In the genomic region with DNA sequence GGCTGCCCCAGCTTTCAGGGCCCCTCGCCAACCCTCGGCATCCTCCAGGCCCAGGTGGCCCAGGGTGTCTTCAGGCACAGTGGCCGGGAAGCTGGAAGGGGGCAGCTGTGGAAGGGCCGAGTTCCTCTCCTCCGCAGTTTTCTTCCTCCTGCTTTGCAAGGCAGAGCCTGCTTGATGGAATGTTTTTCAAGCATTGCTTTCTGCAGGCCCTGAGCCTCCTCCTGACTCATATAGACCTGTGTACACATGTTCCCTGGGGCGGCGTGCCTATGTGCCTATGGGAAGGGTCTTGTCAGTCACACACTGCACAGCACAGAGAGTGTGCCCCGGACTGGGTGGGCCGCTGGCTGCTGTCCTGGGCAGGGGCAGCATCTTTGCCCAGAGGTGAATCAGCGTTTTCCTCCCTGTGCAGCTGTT, we compare ENCODE assay signal across 33 cellular contexts.
DNase-seq lines count a peak whose midpoint lies in the region; ATAC-seq and TF ChIP-seq lines count a peak whose summit lies in the region.
"Had no signal": no experiment of that assay in that cellular context is flagged by ENCODE, and none has a peak within 500 bp of the region (broad histone marks: within the 10 kb centered on the region; RNA-seq: fewer than 3 reads in every experiment).

No MANE protein-coding gene starts in this region.

- no peak overlapping the region for H3K27ac Mint-ChIP-seq in osteocyte (ENCODE audit: unreplicated experiment)
- H3K27ac Mint-ChIP-seq: activated CD4-positive, alpha-beta memory T cell treated with anti-CD3 and anti-CD28 coated beads, Interleukin-2, amount 10 ng/mL, durations not matched to agents 7 days and 5 days; activated T-helper 2 cell treated with anti-CD3 and anti-CD28 coated beads, Interferon-gamma antibody, Interleukin-2, Interleukin-4, amounts not matched to agents 10 μg/mL and 5 μg/mL and 100 μg/mL, durations not matched to agents 14 hours and 24 hours and 36 hours; B cell; brain; CD8-positive, alpha-beta T cell; immature natural killer cell had no signal

- H3K4me3 ChIP-seq in left ventricle myocardium inferior (no peak overlapping the region), vagina (no peak overlapping the region)
- H3K4me3 ChIP-seq: dorsolateral prefrontal cortex, left lung, PC-9, thoracic aorta, uterus had no signal

- TF ChIP-seq POLR2A in vagina (IDR thresholded peaks at IDR 0.05) = no peak

- H3K27me3 ChIP-seq in left ventricle myocardium inferior (ENCODE audit: low read depth) (no peaks in the 10 kb centered on the region), foreskin keratinocyte (no peaks in the 10 kb centered on the region), vagina (no peaks in the 10 kb centered on the region)
- H3K27me3 ChIP-seq: dorsolateral prefrontal cortex, left lung, uterus had no signal

- no peak overlapping the region for H3K4me3 Mint-ChIP-seq in osteocyte (ENCODE audit: unreplicated experiment)
- H3K4me3 Mint-ChIP-seq: activated CD4-positive, alpha-beta memory T cell treated with anti-CD3 and anti-CD28 coated beads, Interleukin-2, amount 10 ng/mL, durations not matched to agents 7 days and 5 days; activated naive CD4-positive, alpha-beta T cell treated with anti-CD3 and anti-CD28 coated beads, Interleukin-2, amount 50 U/mL, for 24 hours; B cell; brain; CD8-positive, alpha-beta T cell; immature natural killer cell; naive B cell had no signal

- no peaks in the 10 kb centered on the region for H3K36me3 Mint-ChIP-seq in osteocyte (ENCODE audit: unreplicated experiment)
- H3K36me3 Mint-ChIP-seq: CD8-positive, alpha-beta T cell; naive B cell had no signal

- H3K27ac ChIP-seq in left ventricle myocardium inferior (replicated peaks) (no peak overlapping the region), foreskin keratinocyte (no peak overlapping the region), vagina (no peak overlapping the region)
- H3K27ac ChIP-seq: dorsolateral prefrontal cortex, left lung, PC-9, thoracic aorta, uterus had no signal

- H3K9me3 ChIP-seq in left ventricle myocardium inferior (replicated peaks) (peaks cover 16% of the 10 kb centered on the region), vagina (no peaks in the 10 kb centered on the region)
- H3K9me3 ChIP-seq: uterus had no signal

- H3K4me1 Mint-ChIP-seq in osteocyte (ENCODE audit: unreplicated experiment) = no peaks in the 10 kb centered on the region
- H3K4me1 Mint-ChIP-seq: B cell had no signal

- DNase-seq in cardiac septum (ENCODE audit: low spot score) (peak; percentile 67), left ventricle myocardium inferior (no peak), foreskin keratinocyte (peak; percentile 36 to 72), osteocyte (ENCODE audit: extremely low spot score, unreplicated experiment) (peak; percentile 80), vagina (ENCODE audit: extremely low spot score in 2 of 2) (peak; percentile 65 to 82), GDM1 (lab: John Stamatoyannopoulos, UW) (no peak), GM20000 (ENCODE audit: low spot score) (no peak), HuH-7.5 (ENCODE audit: low spot score) (no peak)
- DNase-seq: activated T-cell treated with anti-CD3 and anti-CD28 coated beads for 4 hours; amniotic stem cell; hypothalamus; immature natural killer cell; Kasumi-1; midbrain; naive B cell; NCI-H1417 treated with DMSO at 0.1 percent for 48 hours; NCI-H2029 treated with DMSO at 0.1 percent for 48 hours; NCI-H526; nucleus accumbens; PC-9; SHP77; stimulated activated naive CD4-positive, alpha-beta T cell; T-helper 9 cell; uterus had no signal

- ATAC-seq in foreskin keratinocyte = peak; percentile 75
- ATAC-seq: CD8-positive, alpha-beta T cell; left lung had no signal

- H3K36me3 ChIP-seq in left ventricle myocardium inferior (no peaks in the 10 kb centered on the region), vagina (no peaks in the 10 kb centered on the region)
- H3K36me3 ChIP-seq: left lung, thoracic aorta, uterus had no signal

- peaks cover 5% of the 10 kb centered on the region for H3K9me3 Mint-ChIP-seq in osteocyte (ENCODE audit: unreplicated experiment)
- H3K9me3 Mint-ChIP-seq: activated naive CD4-positive, alpha-beta T cell treated with anti-CD3 and anti-CD28 coated beads, Interleukin-2, amount 50 U/mL, for 24 hours had no signal

- intact Hi-C loops in cardiac septum (cut with DNase I) (no loop called here), left ventricle myocardium inferior (cut with micrococcal nuclease) (no loop called here), vagina (cut with DNase I) (no loop called here)

- H3K4me1 ChIP-seq in left ventricle myocardium inferior (peaks cover 32% of the 10 kb centered on the region), foreskin keratinocyte (peaks cover 5% of the 10 kb centered on the region), vagina (peaks cover 14% of the 10 kb centered on the region)
- H3K4me1 ChIP-seq: left lung, uterus had no signal

- no peaks in the 10 kb centered on the region for H3K27me3 Mint-ChIP-seq in osteocyte (ENCODE audit: unreplicated experiment)
- H3K27me3 Mint-ChIP-seq: activated CD4-positive, alpha-beta memory T cell treated with anti-CD3 and anti-CD28 coated beads, Interleukin-2, amount 10 ng/mL, durations not matched to agents 7 days and 5 days; activated naive CD4-positive, alpha-beta T cell treated with anti-CD3 and anti-CD28 coated beads, Interleukin-2, amount 50 U/mL, for 24 hours; brain had no signal

- no peak for TF ChIP-seq CTCF in left ventricle myocardium inferior (IDR thresholded peaks at IDR 0.05; ENCODE audit: borderline replicate concordance)
- no peak for TF ChIP-seq CTCF in foreskin keratinocyte (conservative IDR thresholded peaks at IDR 0.05)
- TF ChIP-seq CTCF in osteocyte (IDR thresholded peaks at IDR 0.05) = no peak
- no peak for TF ChIP-seq CTCF in vagina (IDR thresholded peaks at IDR 0.05)
- TF ChIP-seq CTCF in GM20000 (IDR thresholded peaks at IDR 0.05; ENCODE audit: extremely low read depth, missing control alignments) = no peak

Comparison
In these comparisons a context has a peak if more than half of its experiments do, and no peak if none do; other contexts are left out.
1. DNase-seq: peak in cardiac septum (single experiment), foreskin keratinocyte (2 of 2), osteocyte (single experiment) and vagina (2 of 2); none in left ventricle myocardium inferior (single experiment), GDM1 (single experiment), GM20000 (single experiment) and HuH-7.5 (single experiment).